22 cellular contexts compared by ENCODE assay signal in genomic region chr1:160094291-160094625, GRCh38. TPM values are rescaled to one million over a fixed set of nuclear protein-coding genes. Genes with fewer than 3 reads are reported as not detected.
DNase-seq lines count a peak whose midpoint lies in the region; FAIRE-seq and TF ChIP-seq lines count a peak whose summit lies in the region.
"Had no signal": no experiment of that assay in that cellular context is flagged by ENCODE, and none has a peak within 500 bp of the region (broad histone marks: within the 10 kb centered on the region; RNA-seq: fewer than 3 reads in every experiment).

No MANE protein-coding gene starts in this region.

- TF ChIP-seq POLR2A in GM12891 (IDR thresholded peaks at IDR 0.05; ENCODE audit: low read depth, low read length) = no peak

- H3K36me3 ChIP-seq in liver (ENCODE audit: control insufficient read depth in 4 of 4, insufficient read depth in 3 of 4, low read depth in 1 of 4, low read length in 3 of 4) = peaks cover 0 to 22% (median 11%) of the 10 kb centered on the region in 4 donors

- FAIRE-seq in GM12891 (lab: Jason Lieb, UNC) = no peak
- FAIRE-seq: G401.6 had no signal

- no peak overlapping the region for H3K4me3 ChIP-seq in liver (ENCODE audit: low read depth in 1 of 3, low read length in 3 of 3)

- no peak for TF ChIP-seq RAD21 in liver (IDR thresholded peaks at IDR 0.05)

- H3K9ac ChIP-seq in liver (ENCODE audit: low read depth in 1 of 2, low read length in 2 of 2) = no peak overlapping the region

- in situ Hi-C loops in SK-MEL-5 (cut with HindIII; ENCODE audit: low pct_unique_long_range_greater_than_20kb, low sequenced_read_pairs) = no loop called here

- no peaks in the 10 kb centered on the region for H3K27me3 ChIP-seq in liver (ENCODE audit: control insufficient read depth in 4 of 4, insufficient read depth in 4 of 4, low read length in 3 of 4)

- WGBS in liver = 32% methylated on average over 4 of the region's 4 CpGs

- DNase-seq in SK-MEL-5 (ENCODE audit: low read depth, low spot score) (peak; percentile 85), superior temporal gyrus (ENCODE audit: extremely low spot score) (peak; percentile 38), SIG-M5 (lab: John Stamatoyannopoulos, UW) (no peak), GM12891 (ENCODE audit: insufficient read length, low spot score) (no peak)
- DNase-seq in stimulated activated CD4-positive, alpha-beta T cell treated with anti-CD3 and anti-CD28 coated beads, Interleukin-15, amount 100 ng/mL, for 24 hours = no peak
- DNase-seq: ACHN, COR-L47, DMS 273 treated with DMSO at 0.1 percent for 48 hours, DND-41, H9, IMR-90, NCI-H1105 treated with DMSO at 0.1 percent for 48 hours, NCI-H1694, NCI-H510A, NCI-H774, SHP77 treated with DMSO at 0.1 percent for 48 hours had no signal

- TF ChIP-seq CTCF in liver (IDR thresholded peaks at IDR 0.05; ENCODE audit: low read depth, low read length, missing input control) = no peak

- H3K4me1 ChIP-seq in liver (ENCODE audit: control insufficient read depth in 4 of 4, insufficient read depth in 4 of 4, low read length in 3 of 4) = peaks cover 32 to 62% (median 54%) of the 10 kb centered on the region in 4 donors

- no peaks in the 10 kb centered on the region for H3K9me3 ChIP-seq in liver (ENCODE audit: control insufficient read depth in 4 of 4, low read length in 3 of 4)

- H3K27ac ChIP-seq in cingulate gyrus (ENCODE audit: low read depth, low read length) (peak overlapping the region; percentile 83), liver (ENCODE audit: low read depth in 1 of 2, low read length in 2 of 2) (peak overlapping the region; percentile 47 to 87)

TF ChIP-seq in liver, 16 proteins besides CTCF, POLR2A, EP300 and RAD21:
- TF ChIP-seq FOXA1 (IDR thresholded peaks at IDR 0.05) = no peak
- TF ChIP-seq, protein P1, sequence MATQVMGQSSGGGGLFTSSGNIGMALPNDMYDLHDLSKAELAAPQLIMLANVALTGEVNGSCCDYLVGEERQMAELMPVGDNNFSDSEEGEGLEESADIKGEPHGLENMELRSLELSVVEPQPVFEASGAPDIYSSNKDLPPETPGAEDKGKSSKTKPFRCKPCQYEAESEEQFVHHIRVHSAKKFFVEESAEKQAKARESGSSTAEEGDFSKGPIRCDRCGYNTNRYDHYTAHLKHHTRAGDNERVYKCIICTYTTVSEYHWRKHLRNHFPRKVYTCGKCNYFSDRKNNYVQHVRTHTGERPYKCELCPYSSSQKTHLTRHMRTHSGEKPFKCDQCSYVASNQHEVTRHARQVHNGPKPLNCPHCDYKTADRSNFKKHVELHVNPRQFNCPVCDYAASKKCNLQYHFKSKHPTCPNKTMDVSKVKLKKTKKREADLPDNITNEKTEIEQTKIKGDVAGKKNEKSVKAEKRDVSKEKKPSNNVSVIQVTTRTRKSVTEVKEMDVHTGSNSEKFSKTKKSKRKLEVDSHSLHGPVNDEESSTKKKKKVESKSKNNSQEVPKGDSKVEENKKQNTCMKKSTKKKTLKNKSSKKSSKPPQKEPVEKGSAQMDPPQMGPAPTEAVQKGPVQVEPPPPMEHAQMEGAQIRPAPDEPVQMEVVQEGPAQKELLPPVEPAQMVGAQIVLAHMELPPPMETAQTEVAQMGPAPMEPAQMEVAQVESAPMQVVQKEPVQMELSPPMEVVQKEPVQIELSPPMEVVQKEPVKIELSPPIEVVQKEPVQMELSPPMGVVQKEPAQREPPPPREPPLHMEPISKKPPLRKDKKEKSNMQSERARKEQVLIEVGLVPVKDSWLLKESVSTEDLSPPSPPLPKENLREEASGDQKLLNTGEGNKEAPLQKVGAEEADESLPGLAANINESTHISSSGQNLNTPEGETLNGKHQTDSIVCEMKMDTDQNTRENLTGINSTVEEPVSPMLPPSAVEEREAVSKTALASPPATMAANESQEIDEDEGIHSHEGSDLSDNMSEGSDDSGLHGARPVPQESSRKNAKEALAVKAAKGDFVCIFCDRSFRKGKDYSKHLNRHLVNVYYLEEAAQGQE (IDR thresholded peaks at IDR 0.05) = peak; percentile 56
- TF ChIP-seq RXRA (IDR thresholded peaks at IDR 0.05) = peak in 1 of 2 donors; percentile 56
- TF ChIP-seq SP1 (IDR thresholded peaks at IDR 0.05) = peak; percentile 88

TF ChIP-seq in GM12891, 5 proteins besides CTCF, POLR2A, EP300 and RAD21:
- TF ChIP-seq POU2F2 (IDR thresholded peaks at IDR 0.05; ENCODE audit: low read depth, low read length) = no peak
- no peak for TF ChIP-seq TAF1 (IDR thresholded peaks at IDR 0.05; ENCODE audit: low read depth, low read length)
- no peak for TF ChIP-seq SPI1 (IDR thresholded peaks at IDR 0.05; ENCODE audit: low read depth, low read length)
- no peak for TF ChIP-seq POLR2AphosphoS5 (IDR thresholded peaks at IDR 0.05; ENCODE audit: low read depth, low read length)
- no peak for TF ChIP-seq PAX5 (IDR thresholded peaks at IDR 0.05; ENCODE audit: insufficient read depth, low read length, severe bottlenecking)

RNA-seq across cellular contexts. Expression of gene IGSF8, which starts 4.2 kb away (rescaled TPM):
- 142 and 146 TPM in 2 replicates for total RNA-seq in SK-MEL-5 (2014; rRNA removed; shearing (Covaris generic))
- 259 and 274 TPM in 2 replicates for polyA plus RNA-seq in SK-MEL-5 (2015; cell fraction: cytosol; rRNA removed)
- 74.6 and 95.1 TPM in 2 replicates for polyA plus RNA-seq in SK-MEL-5 (2015; cell fraction: nucleus; rRNA removed)
- total RNA-seq in liver = 10 to 100 TPM in 1 of 2 donors, 1 to 10 TPM in 1; 9.8 to 24.3 TPM
- 10 to 100 TPM; 17.5 to 23.0 TPM for polyA plus RNA-seq in liver
- polyA plus RNA-seq in GM12891 (2012; ENCODE audit: low read depth, missing spikeins) = 5.2 TPM

RNA-seq across cellular contexts. Expression of gene KCNJ9, which starts 12.9 kb away (rescaled TPM):
- not detected in 2 replicates for total RNA-seq in SK-MEL-5 (2014; rRNA removed; shearing (Covaris generic))
- polyA plus RNA-seq in SK-MEL-5 (2015; cell fraction: cytosol; rRNA removed) = not detected in 2 replicates
- not detected in 2 replicates for polyA plus RNA-seq in SK-MEL-5 (2015; cell fraction: nucleus; rRNA removed)
- total RNA-seq in liver = not detected
- not detected for polyA plus RNA-seq in liver
- 0.04 TPM for polyA plus RNA-seq in GM12891 (2012; ENCODE audit: low read depth, missing spikeins)
- total RNA-seq: HT-29, IMR-90, LHCN-M2, RPMI7951 had no signal
- polyA plus RNA-seq: IMR-90 had no signal

RNA-seq across cellular contexts. Expression of gene ATP1A2, which starts 21.3 kb away (rescaled TPM):
- not detected in 2 replicates for total RNA-seq in SK-MEL-5 (2014; rRNA removed; shearing (Covaris generic))
- polyA plus RNA-seq in SK-MEL-5 (2015; cell fraction: cytosol; rRNA removed) = not detected in 2 replicates
- polyA plus RNA-seq in SK-MEL-5 (2015; cell fraction: nucleus; rRNA removed) = not detected in 2 replicates
- 1 to 10 TPM in 1 of 2 donors, under 1 TPM in 1; 0.09 to 1.5 TPM for total RNA-seq in liver
- under 1 TPM; 0.21 to 0.37 TPM for polyA plus RNA-seq in liver
- polyA plus RNA-seq in GM12891 (2012; ENCODE audit: low read depth, missing spikeins) = not detected
- total RNA-seq: HT-29, RPMI7951 had no signal

RNA-seq across cellular contexts. Expression of gene KCNJ10, which starts 24.3 kb away (rescaled TPM):
- total RNA-seq in SK-MEL-5 (2014; rRNA removed; shearing (Covaris generic)) = 0.11 and 0.26 TPM in 2 replicates
- 0.25 and 0.87 TPM in 2 replicates for polyA plus RNA-seq in SK-MEL-5 (2015; cell fraction: cytosol; rRNA removed)
- polyA plus RNA-seq in SK-MEL-5 (2015; cell fraction: nucleus; rRNA removed) = 0.78 and 7.7 TPM in 2 replicates
- 1 to 10 TPM in 1 of 2 donors, under 1 TPM in 1; 0.50 to 1.6 TPM for total RNA-seq in liver
- polyA plus RNA-seq in liver = under 1 TPM; 0.48 to 0.53 TPM
- polyA plus RNA-seq in GM12891 (2012; ENCODE audit: low read depth, missing spikeins) = 0.05 TPM
- total RNA-seq: HT-29, IMR-90, LHCN-M2 had no signal
- polyA plus RNA-seq: IMR-90 had no signal

RNA-seq across cellular contexts. Expression of gene ATP1A4, which starts 57.1 kb away (rescaled TPM):
- 0.11 TPM in 1 of 2 replicates, not detected in the other for total RNA-seq in SK-MEL-5 (2014; rRNA removed; shearing (Covaris generic))
- polyA plus RNA-seq in SK-MEL-5 (2015; cell fraction: cytosol; rRNA removed) = 0.39 TPM in 1 of 2 replicates, not detected in the other
- 1.6 TPM in 1 of 2 replicates, not detected in the other for polyA plus RNA-seq in SK-MEL-5 (2015; cell fraction: nucleus; rRNA removed)
- not detected for total RNA-seq in liver
- polyA plus RNA-seq in liver = not detected
- polyA plus RNA-seq in GM12891 (2012; ENCODE audit: low read depth, missing spikeins) = 0.53 TPM
- total RNA-seq: HT-29, IMR-90, LHCN-M2, RPMI7951 had no signal
- polyA plus RNA-seq: IMR-90 had no signal

Comparison
In these comparisons a context has a peak if more than half of its experiments do, and no peak if none do; other contexts are left out.
1. DNase-seq: peak in SK-MEL-5 (single experiment) and superior temporal gyrus (single experiment); none in stimulated activated CD4-positive, alpha-beta T cell treated with anti-CD3 and anti-CD28 coated beads, Interleukin-15, amount 100 ng/mL, for 24 hours (single experiment), SIG-M5 (single experiment) and GM12891 (single experiment).